Comparison of ENCODE assay signal across 8 cellular contexts in the genomic region with DNA sequence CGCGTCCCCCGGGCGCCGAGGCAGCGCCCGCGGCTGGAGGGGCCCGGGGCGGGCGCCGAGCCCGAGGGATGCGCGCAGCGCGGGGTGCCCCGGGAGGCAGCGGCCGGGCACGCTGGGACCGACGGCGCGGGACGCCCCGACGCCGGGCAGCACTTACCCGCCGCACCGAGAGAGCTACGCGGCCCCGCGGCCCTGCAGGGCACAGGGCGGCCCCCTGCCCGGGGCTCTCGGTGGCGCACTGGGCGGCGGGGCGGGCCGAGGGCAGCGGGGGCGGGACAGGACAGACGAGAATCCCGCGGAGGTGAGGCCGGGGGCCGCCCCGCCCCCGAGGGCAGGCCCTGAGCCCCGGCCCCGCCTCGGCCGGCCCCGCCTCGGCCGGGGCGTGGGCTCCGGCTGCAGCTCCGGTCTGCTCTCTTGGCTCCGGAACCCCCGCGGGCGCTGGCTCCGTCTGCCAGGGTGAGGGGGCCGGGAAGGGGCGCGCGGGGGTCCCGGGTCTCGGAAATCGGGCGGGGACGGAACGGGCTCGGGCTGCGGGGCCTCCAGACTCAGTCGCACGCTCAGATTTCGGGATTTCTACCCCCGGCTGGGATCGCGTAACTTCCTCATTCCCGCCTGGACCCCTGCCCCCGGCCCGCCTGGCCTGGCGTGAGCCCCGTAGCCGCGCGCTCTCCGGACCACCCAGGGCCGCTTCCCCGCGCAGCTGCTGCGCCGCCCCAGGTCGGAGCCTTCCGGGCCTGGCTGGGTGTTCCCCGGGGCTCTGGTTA. TPM values are rescaled to one million over a fixed set of nuclear protein-coding genes. Genes with fewer than 3 reads are reported as not detected.
DNase-seq lines count a peak whose midpoint lies in the region; ATAC-seq and TF ChIP-seq lines count a peak whose summit lies in the region.

A gene with protein sequence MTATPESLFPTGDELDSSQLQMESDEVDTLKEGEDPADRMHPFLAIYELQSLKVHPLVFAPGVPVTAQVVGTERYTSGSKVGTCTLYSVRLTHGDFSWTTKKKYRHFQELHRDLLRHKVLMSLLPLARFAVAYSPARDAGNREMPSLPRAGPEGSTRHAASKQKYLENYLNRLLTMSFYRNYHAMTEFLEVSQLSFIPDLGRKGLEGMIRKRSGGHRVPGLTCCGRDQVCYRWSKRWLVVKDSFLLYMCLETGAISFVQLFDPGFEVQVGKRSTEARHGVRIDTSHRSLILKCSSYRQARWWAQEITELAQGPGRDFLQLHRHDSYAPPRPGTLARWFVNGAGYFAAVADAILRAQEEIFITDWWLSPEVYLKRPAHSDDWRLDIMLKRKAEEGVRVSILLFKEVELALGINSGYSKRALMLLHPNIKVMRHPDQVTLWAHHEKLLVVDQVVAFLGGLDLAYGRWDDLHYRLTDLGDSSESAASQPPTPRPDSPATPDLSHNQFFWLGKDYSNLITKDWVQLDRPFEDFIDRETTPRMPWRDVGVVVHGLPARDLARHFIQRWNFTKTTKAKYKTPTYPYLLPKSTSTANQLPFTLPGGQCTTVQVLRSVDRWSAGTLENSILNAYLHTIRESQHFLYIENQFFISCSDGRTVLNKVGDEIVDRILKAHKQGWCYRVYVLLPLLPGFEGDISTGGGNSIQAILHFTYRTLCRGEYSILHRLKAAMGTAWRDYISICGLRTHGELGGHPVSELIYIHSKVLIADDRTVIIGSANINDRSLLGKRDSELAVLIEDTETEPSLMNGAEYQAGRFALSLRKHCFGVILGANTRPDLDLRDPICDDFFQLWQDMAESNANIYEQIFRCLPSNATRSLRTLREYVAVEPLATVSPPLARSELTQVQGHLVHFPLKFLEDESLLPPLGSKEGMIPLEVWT (plus strand): TSS at position 383 of the 764 bp plus-strand sequence. CDS start 621 bp downstream, outside the sequence.

- POLR2A ChIA-PET in Caco-2 (lab: Charles Lee) = interaction anchor here (0.5 to 1.0 kb wide), 3 partner anchors 11 to 143 kb away, joined by 4 to 5 read pairs (median 4); a partner anchor contains a TSS
- POLR2A ChIA-PET in naive thymus-derived CD8-positive, alpha-beta T cell (lab: Charles Lee) = interaction anchor here (0.5 to 3.1 kb wide), 9 partner anchors 10 to 160 kb away, joined by 3 to 20 read pairs (median 4); a partner anchor contains a TSS

- H3K9me3 ChIP-seq in Caco-2 = no peaks in the 10 kb centered on the region

- no peaks in the 10 kb centered on the region for H3K27me3 Mint-ChIP-seq in Caco-2 (ENCODE audit: insufficient read depth, unreplicated experiment)
- no peaks in the 10 kb centered on the region for H3K27me3 Mint-ChIP-seq in activated T-helper 17 cell treated with anti-CD3 and anti-CD28 coated beads, Interleukin-2, amount 50 U/mL, for 72 hours
- H3K27me3 Mint-ChIP-seq in naive thymus-derived CD8-positive, alpha-beta T cell = no peaks in the 10 kb centered on the region
- H3K27me3 Mint-ChIP-seq in stimulated activated memory B cell treated with anti-CD40 and anti-IgM and Interleukin-4, amounts not matched to agents 10 μg/mL and 1 μg/mL and 100 μg/mL, for 72 hours = no peaks in the 10 kb centered on the region

- no peak within 1 kb of the TSS for H3K27ac Mint-ChIP-seq in Caco-2 (ENCODE audit: unreplicated experiment)
- peak within 1 kb of the TSS; percentile 73 for H3K27ac Mint-ChIP-seq in activated T-helper 17 cell treated with anti-CD3 and anti-CD28 coated beads, Interleukin-2, amount 50 U/mL, for 72 hours
- H3K27ac Mint-ChIP-seq in naive thymus-derived CD8-positive, alpha-beta T cell = peak within 1 kb of the TSS in 5 of 10 donors; percentile 52 to 78 (median 74)
- peak within 1 kb of the TSS; percentile 30 for H3K27ac Mint-ChIP-seq in stimulated activated memory B cell treated with anti-CD40 and anti-IgM and Interleukin-4, amounts not matched to agents 10 μg/mL and 1 μg/mL and 100 μg/mL, for 72 hours

- no peaks in the 10 kb centered on the region for H3K4me1 ChIP-seq in Caco-2

- CTCF ChIA-PET in Caco-2 (lab: Charles Lee) = interaction anchor here (0.5 to 1.6 kb wide), 3 partner anchors 17 to 111 kb away, joined by 3 to 9 read pairs (median 4); a partner anchor contains a TSS

- H3K9me3 Mint-ChIP-seq in Caco-2 (ENCODE audit: unreplicated experiment) = no peaks in the 10 kb centered on the region
- H3K9me3 Mint-ChIP-seq in activated T-helper 17 cell treated with anti-CD3 and anti-CD28 coated beads, Interleukin-2, amount 50 U/mL, for 72 hours = no peaks in the 10 kb centered on the region
- no peaks in the 10 kb centered on the region for H3K9me3 Mint-ChIP-seq in naive thymus-derived CD8-positive, alpha-beta T cell
- H3K9me3 Mint-ChIP-seq in stimulated activated memory B cell treated with anti-CD40 and anti-IgM and Interleukin-4, amounts not matched to agents 10 μg/mL and 1 μg/mL and 100 μg/mL, for 72 hours = no peaks in the 10 kb centered on the region

- BruUV-seq in Caco-2 (replicated peaks; lab: Mats Ljungman, UMichigan) = no TSS peak

- no peak for TF ChIP-seq CTCF in Caco-2 (IDR thresholded peaks at IDR 0.05; ENCODE audit: insufficient read depth in 1 of 2, low read depth in 1 of 2, low read length in 1 of 2, severe bottlenecking in 1 of 2, unreplicated experiment in 1 of 2)
- TF ChIP-seq CTCF in fibroblast of mammary gland (conservative IDR thresholded peaks at IDR 0.05; ENCODE audit: control insufficient read depth, insufficient read depth, low read depth, low read length) = no peak

- H3K36me3 ChIP-seq in Caco-2 (ENCODE audit: control insufficient read depth, insufficient read depth, low read length) = no peaks in the 10 kb centered on the region

- DNase-seq in Caco-2 (peak; percentile 77 to 89), HUDEP-2 (lab: John Stamatoyannopoulos, UW; ENCODE audit: unreplicated experiment in 76 of 76) (peak in 67 of 76 experiments; percentile 7 to 83 (median 57)), RKO (ENCODE audit: low spot score) (peak; percentile 87), fibroblast of mammary gland (ENCODE audit: low read depth) (peak; percentile 63)
- DNase-seq in naive thymus-derived CD8-positive, alpha-beta T cell = peak; percentile 74 to 91 (median 80)

- H3K4me1 Mint-ChIP-seq in Caco-2 (ENCODE audit: low read depth, unreplicated experiment) = no peaks in the 10 kb centered on the region
- peaks cover 9% of the 10 kb centered on the region for H3K4me1 Mint-ChIP-seq in activated T-helper 17 cell treated with anti-CD3 and anti-CD28 coated beads, Interleukin-2, amount 50 U/mL, for 72 hours
- peaks cover 0 to 22% (median 8%) of the 10 kb centered on the region in 4 donors for H3K4me1 Mint-ChIP-seq in naive thymus-derived CD8-positive, alpha-beta T cell
- H3K4me1 Mint-ChIP-seq in stimulated activated memory B cell treated with anti-CD40 and anti-IgM and Interleukin-4, amounts not matched to agents 10 μg/mL and 1 μg/mL and 100 μg/mL, for 72 hours = peaks cover 19% of the 10 kb centered on the region

- peak; percentile 56 for ATAC-seq in GM19468 (IDR thresholded peaks at IDR 0.05; ENCODE audit: extremely low read depth, unreplicated experiment)
- ATAC-seq in activated T-helper 17 cell treated with anti-CD3 and anti-CD28 coated beads, Interleukin-2, amount 50 U/mL, for 72 hours (replicated peaks) = peak; percentile 99
- ATAC-seq in naive thymus-derived CD8-positive, alpha-beta T cell = peak; percentile 95 to 97
- ATAC-seq in stimulated activated memory B cell treated with anti-CD40 and anti-IgM and Interleukin-4, amounts not matched to agents 10 μg/mL and 1 μg/mL and 100 μg/mL, for 72 hours = peak; percentile 98

- H3K36me3 Mint-ChIP-seq in Caco-2 (ENCODE audit: insufficient read depth, unreplicated experiment) = peaks cover 15% of the 10 kb centered on the region
- H3K36me3 Mint-ChIP-seq in activated T-helper 17 cell treated with anti-CD3 and anti-CD28 coated beads, Interleukin-2, amount 50 U/mL, for 72 hours (ENCODE audit: low read depth) = peaks cover 16% of the 10 kb centered on the region
- peaks cover 0 to 2% (median 0%) of the 10 kb centered on the region in 3 donors for H3K36me3 Mint-ChIP-seq in naive thymus-derived CD8-positive, alpha-beta T cell
- peaks cover 27% of the 10 kb centered on the region for H3K36me3 Mint-ChIP-seq in stimulated activated memory B cell treated with anti-CD40 and anti-IgM and Interleukin-4, amounts not matched to agents 10 μg/mL and 1 μg/mL and 100 μg/mL, for 72 hours

- intact Hi-C loops in Caco-2 (cut with micrococcal nuclease; ENCODE audit: unreplicated experiment) = no loop called here

- H3K4me3 ChIP-seq in Caco-2 (ENCODE audit: low read depth, low read length) (peak within 1 kb of the TSS; percentile 57), fibroblast of mammary gland (ENCODE audit: control insufficient read depth, low read depth, low read length) (peak within 1 kb of the TSS; percentile 69)

- H3K27me3 ChIP-seq in Caco-2 (replicated peaks; ENCODE audit: control insufficient read depth, insufficient read depth, low read length) = no peaks in the 10 kb centered on the region

- H3K4me3 Mint-ChIP-seq in Caco-2 (ENCODE audit: unreplicated experiment) = peak within 1 kb of the TSS; percentile 74
- peak within 1 kb of the TSS; percentile 78 for H3K4me3 Mint-ChIP-seq in activated T-helper 17 cell treated with anti-CD3 and anti-CD28 coated beads, Interleukin-2, amount 50 U/mL, for 72 hours
- peak within 1 kb of the TSS; percentile 60 to 90 (median 80) for H3K4me3 Mint-ChIP-seq in naive thymus-derived CD8-positive, alpha-beta T cell
- H3K4me3 Mint-ChIP-seq in stimulated activated memory B cell treated with anti-CD40 and anti-IgM and Interleukin-4, amounts not matched to agents 10 μg/mL and 1 μg/mL and 100 μg/mL, for 72 hours = peak within 1 kb of the TSS; percentile 81

RNA-seq across cellular contexts. Expression of the gene that starts here (rescaled TPM):
- 46.5 and 47.2 TPM in 2 replicates for total RNA-seq in Caco-2 (2022)
- total RNA-seq in activated T-helper 17 cell treated with anti-CD3 and anti-CD28 coated beads, Interleukin-2, amount 50 U/mL, for 72 hours = 10 to 100 TPM; 23.3 to 35.0 TPM
- total RNA-seq in naive thymus-derived CD8-positive, alpha-beta T cell = 10 to 100 TPM; 21.4 to 27.9 TPM
- 1 to 10 TPM; 1.1 to 1.9 (median 1.9) TPM for polyA plus RNA-seq in naive thymus-derived CD8-positive, alpha-beta T cell

Comparison
In these comparisons a context has a peak if more than half of its experiments do, and no peak if none do; other contexts are left out.
1. Peak in every context shown above with its lines: DNase-seq, ATAC-seq and H3K4me3 ChIP-seq.